In the genomic region with DNA sequence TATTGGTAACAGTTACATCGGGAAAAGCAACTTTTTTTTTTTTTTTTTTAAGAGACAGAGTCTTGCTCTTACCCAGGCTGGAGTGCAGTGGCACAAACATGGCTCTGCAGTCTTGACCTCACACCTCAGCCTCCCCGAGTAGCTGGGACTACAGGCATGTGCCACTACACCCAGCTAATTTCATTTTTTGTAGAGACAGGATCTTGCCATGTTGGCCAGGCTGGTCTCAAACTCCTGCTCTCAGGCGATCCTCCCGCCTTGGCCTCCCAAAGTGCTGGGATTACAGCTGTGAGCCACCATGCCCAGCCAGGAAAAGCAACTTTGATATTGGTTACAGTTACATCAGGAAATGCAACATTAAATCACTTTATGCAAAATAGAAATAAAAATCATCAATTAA, we compare ENCODE assay signal across 19 cellular contexts.
"Had no signal": no experiment of that assay in that cellular context is flagged by ENCODE, and none has a peak within 500 bp of the region (broad histone marks: within the 10 kb centered on the region; RNA-seq: fewer than 3 reads in every experiment).

No MANE protein-coding gene starts in this region.

- ATAC-seq: body of pancreas, K562 had no signal

- H3K27ac Mint-ChIP-seq: activated B cell treated with CpG ODN at 0.5 μM for 24 hours; activated naive CD4-positive, alpha-beta T cell treated with anti-CD3 and anti-CD28 coated beads, Interleukin-2, amount 10 ng/mL, durations not matched to agents 7 days and 5 days; T-helper 1 cell treated with Interleukin-12 subunit alpha and Interleukin-12 subunit beta and Interleukin-4 antibody, amounts not matched to agents 30 μg/mL and 1 μg/mL, for 36 hours had no signal

- DNase-seq: activated B cell treated with CpG ODN at 0.5 μM for 24 hours; activated CD4-positive, alpha-beta T cell treated with anti-CD3 and anti-CD28 coated beads, Interleukin-2, amount 50 U/mL, for 48 hours; activated gamma-delta T cell; activated naive CD4-positive, alpha-beta T cell treated with anti-CD3 and anti-CD28 coated beads, Interleukin-2, amount 10 ng/mL, durations not matched to agents 7 days and 5 days; activated T-cell treated with anti-CD3 and anti-CD28 coated beads for 4 hours; amniotic stem cell; body of pancreas; central memory CD4-positive, alpha-beta T cell; Karpas-422; NCI-H1048; NCI-H146; NCI-H187 treated with DMSO at 0.1 percent for 48 hours; NCI-H2081 treated with DMSO at 0.1 percent for 48 hours; NCI-H446; NCI-H524; PC-9; SHP77 treated with DMSO at 0.1 percent for 48 hours had no signal

- H3K27me3 Mint-ChIP-seq: activated B cell treated with CpG ODN at 0.5 μM for 24 hours; activated naive CD4-positive, alpha-beta T cell treated with anti-CD3 and anti-CD28 coated beads, Interleukin-2, amount 10 ng/mL, durations not matched to agents 7 days and 5 days had no signal

- H3K4me3 Mint-ChIP-seq: activated B cell treated with CpG ODN at 0.5 μM for 24 hours; activated naive CD4-positive, alpha-beta T cell treated with anti-CD3 and anti-CD28 coated beads, Interleukin-2, amount 10 ng/mL, durations not matched to agents 7 days and 5 days; T-helper 1 cell treated with Interleukin-12 subunit alpha and Interleukin-12 subunit beta and Interleukin-4 antibody, amounts not matched to agents 30 μg/mL and 1 μg/mL, for 36 hours had no signal

- H3K9me3 Mint-ChIP-seq: activated B cell treated with CpG ODN at 0.5 μM for 24 hours; activated naive CD4-positive, alpha-beta T cell treated with anti-CD3 and anti-CD28 coated beads, Interleukin-2, amount 10 ng/mL, durations not matched to agents 7 days and 5 days; T-helper 1 cell treated with Interleukin-12 subunit alpha and Interleukin-12 subunit beta and Interleukin-4 antibody, amounts not matched to agents 30 μg/mL and 1 μg/mL, for 36 hours had no signal
